12 cellular contexts compared by ENCODE assay signal in the genomic region with DNA sequence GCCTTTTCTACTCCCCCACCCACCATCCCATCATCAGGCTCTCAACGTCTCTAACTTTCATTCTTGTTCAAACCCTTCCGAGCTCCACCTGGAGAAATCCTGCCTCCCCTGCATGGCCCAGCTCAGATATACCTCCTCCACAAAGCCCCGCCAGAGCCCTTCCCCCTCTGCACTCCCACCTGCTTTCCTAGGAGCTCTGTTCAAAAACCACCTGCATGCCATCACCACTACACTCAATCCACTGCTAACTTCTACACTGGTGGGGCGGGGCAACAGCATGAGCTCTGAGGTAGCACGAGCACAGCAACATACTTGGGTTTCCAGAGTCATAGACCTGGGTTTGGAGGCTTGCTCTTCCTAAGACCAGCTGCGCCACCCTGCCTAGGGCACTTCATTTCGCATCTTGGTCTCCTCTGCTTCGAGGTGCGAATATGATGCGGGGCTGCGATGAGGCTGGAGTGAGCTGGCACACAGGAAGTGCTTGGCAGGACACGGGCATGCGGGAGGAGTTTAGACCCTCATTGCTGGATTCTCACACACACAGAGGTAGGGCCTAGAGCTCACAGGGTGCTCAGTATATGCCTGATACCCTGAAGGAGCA. TPM values are rescaled to one million over a fixed set of nuclear protein-coding genes. Genes with fewer than 3 reads are reported as not detected.
DNase-seq lines count a peak whose midpoint lies in the region; ATAC-seq and TF ChIP-seq lines count a peak whose summit lies in the region.
"Had no signal": no experiment of that assay in that cellular context is flagged by ENCODE, and none has a peak within 500 bp of the region (broad histone marks: within the 10 kb centered on the region; RNA-seq: fewer than 3 reads in every experiment).

No MANE protein-coding gene starts in this region.

- CTCF ChIA-PET in CD4-positive, alpha-beta T cell (lab: Charles Lee) = interaction anchor here (1.0 to 1.8 kb wide), 4 partner anchors 10 to 105 kb away, joined by 3 to 8 read pairs (median 4); no protein-coding TSS in a partner anchor

- peaks cover 90% of the 10 kb centered on the region for H3K36me3 Mint-ChIP-seq in CD4-positive, alpha-beta T cell (ENCODE audit: low read depth)
- H3K36me3 Mint-ChIP-seq in activated T-helper 1 cell treated with anti-CD3 and anti-CD28 coated beads, Interleukin-12 subunit alpha, Interleukin-12 subunit beta, Interleukin-2, Interleukin-4 antibody, amounts not matched to agents 30 ng/mL and 10 ng/mL and 1 ng/mL, durations not matched to agents 14 hours and 24 hours and 36 hours (ENCODE audit: low read depth) = peaks cover 50% of the 10 kb centered on the region
- peaks cover 26% of the 10 kb centered on the region for H3K36me3 Mint-ChIP-seq in memory B cell

- intact Hi-C loops in CD4-positive, alpha-beta T cell (cut with DNase I, micrococcal nuclease) = loop anchor here (5.0 to 10.0 kb wide), 6 partner anchors 39 to 108 kb away; partner anchors contain the start of gene XPNPEP2 (in 1 of the 2)
- intact Hi-C loops in activated T-helper 1 cell treated with anti-CD3 and anti-CD28 coated beads, Interleukin-12 subunit alpha, Interleukin-12 subunit beta, Interleukin-2, Interleukin-4 antibody, amounts not matched to agents 30 ng/mL and 10 ng/mL and 1 ng/mL, durations not matched to agents 14 hours and 24 hours and 36 hours (cut with micrococcal nuclease) = loop anchor here (1.0 to 10.0 kb wide), 6 partner anchors 40 to 392 kb away; partner anchors contain the start of genes BCORL1, RAB33A and ZDHHC9
- intact Hi-C loops in lower lobe of right lung (cut with DNase I) = no loop called here

- no peak for ATAC-seq in CD4-positive, alpha-beta T cell (ENCODE audit: poor library complexity)
- ATAC-seq in memory B cell (ENCODE audit: low read depth) (no peak), omental fat pad (ENCODE audit: low FRiP score) (no peak), lower lobe of right lung (no peak)
- ATAC-seq: gastrocnemius medialis had no signal

- no peaks in the 10 kb centered on the region for H3K27me3 Mint-ChIP-seq in CD4-positive, alpha-beta T cell
- H3K27me3 Mint-ChIP-seq in activated T-helper 1 cell treated with anti-CD3 and anti-CD28 coated beads, Interleukin-12 subunit alpha, Interleukin-12 subunit beta, Interleukin-2, Interleukin-4 antibody, amounts not matched to agents 30 ng/mL and 10 ng/mL and 1 ng/mL, durations not matched to agents 14 hours and 24 hours and 36 hours (ENCODE audit: insufficient read depth) = no peaks in the 10 kb centered on the region
- no peaks in the 10 kb centered on the region for H3K27me3 Mint-ChIP-seq in memory B cell

- H3K9me3 Mint-ChIP-seq in CD4-positive, alpha-beta T cell = no peaks in the 10 kb centered on the region
- H3K9me3 Mint-ChIP-seq in activated T-helper 1 cell treated with anti-CD3 and anti-CD28 coated beads, Interleukin-12 subunit alpha, Interleukin-12 subunit beta, Interleukin-2, Interleukin-4 antibody, amounts not matched to agents 30 ng/mL and 10 ng/mL and 1 ng/mL, durations not matched to agents 14 hours and 24 hours and 36 hours = no peaks in the 10 kb centered on the region
- H3K9me3 Mint-ChIP-seq in memory B cell = no peaks in the 10 kb centered on the region

- H3K4me1 ChIP-seq in lower lobe of right lung = no peaks in the 10 kb centered on the region
- H3K4me1 ChIP-seq: gastrocnemius medialis had no signal

- peak overlapping the region; percentile 99 for H3K27ac Mint-ChIP-seq in CD4-positive, alpha-beta T cell
- H3K27ac Mint-ChIP-seq in activated T-helper 1 cell treated with anti-CD3 and anti-CD28 coated beads, Interleukin-12 subunit alpha, Interleukin-12 subunit beta, Interleukin-2, Interleukin-4 antibody, amounts not matched to agents 30 ng/mL and 10 ng/mL and 1 ng/mL, durations not matched to agents 14 hours and 24 hours and 36 hours = peak overlapping the region; percentile 91
- peak overlapping the region; percentile 98 for H3K27ac Mint-ChIP-seq in memory B cell

- H3K27me3 ChIP-seq in CD4-positive, alpha-beta T cell (ENCODE audit: control insufficient read depth, insufficient read depth, low read length) = no peaks in the 10 kb centered on the region
- no peaks in the 10 kb centered on the region for H3K27me3 ChIP-seq in lower lobe of right lung (ENCODE audit: low read depth)
- H3K27me3 ChIP-seq: gastrocnemius medialis had no signal

- no peaks in the 10 kb centered on the region for H3K36me3 ChIP-seq in lower lobe of right lung
- H3K36me3 ChIP-seq: gastrocnemius medialis had no signal

- DNase-seq in CD4-positive, alpha-beta T cell = no peak
- no peak for DNase-seq in GM12865 (ENCODE audit: low read depth)
- DNase-seq in activated T-helper 1 cell treated with anti-CD3 and anti-CD28 coated beads, Interleukin-12 subunit alpha, Interleukin-12 subunit beta, Interleukin-2, Interleukin-4 antibody, amounts not matched to agents 30 ng/mL and 10 ng/mL and 1 ng/mL, durations not matched to agents 14 hours and 24 hours and 36 hours (ENCODE audit: low spot score) = no peak
- no peak for DNase-seq in memory B cell (ENCODE audit: low spot score in 2 of 2)
- no peak for DNase-seq in omental fat pad (ENCODE audit: low spot score)
- DNase-seq in COLO668 (lab: John Stamatoyannopoulos, UW; ENCODE audit: unreplicated experiment) = no peak
- DNase-seq in lower lobe of right lung = no peak
- DNase-seq: gastrocnemius medialis, GM23248, NCI-H345 had no signal

- TF ChIP-seq CTCF in CD4-positive, alpha-beta T cell (IDR thresholded peaks at IDR 0.05) = no peak
- TF ChIP-seq CTCF in GM12865 (IDR thresholded peaks at IDR 0.05; ENCODE audit: insufficient read depth, low read depth, low read length, missing control alignments) (no peak), omental fat pad (IDR thresholded peaks at IDR 0.05) (no peak), lower lobe of right lung (IDR thresholded peaks at IDR 0.05) (no peak)

- no peaks in the 10 kb centered on the region for H3K9me3 ChIP-seq in CD4-positive, alpha-beta T cell (ENCODE audit: control insufficient read depth, low read length)
- H3K9me3 ChIP-seq in lower lobe of right lung = no peaks in the 10 kb centered on the region
- H3K9me3 ChIP-seq: gastrocnemius medialis had no signal

- H3K4me1 Mint-ChIP-seq in CD4-positive, alpha-beta T cell (ENCODE audit: low read depth) = peaks cover 74% of the 10 kb centered on the region
- H3K4me1 Mint-ChIP-seq in activated T-helper 1 cell treated with anti-CD3 and anti-CD28 coated beads, Interleukin-12 subunit alpha, Interleukin-12 subunit beta, Interleukin-2, Interleukin-4 antibody, amounts not matched to agents 30 ng/mL and 10 ng/mL and 1 ng/mL, durations not matched to agents 14 hours and 24 hours and 36 hours (ENCODE audit: low read depth) = peaks cover 60% of the 10 kb centered on the region
- H3K4me1 Mint-ChIP-seq in memory B cell = peaks cover 43% of the 10 kb centered on the region

- H3K27ac ChIP-seq in CD4-positive, alpha-beta T cell (ENCODE audit: low read depth, low read length) = peak overlapping the region; percentile 69
- no peak overlapping the region for H3K27ac ChIP-seq in lower lobe of right lung
- H3K27ac ChIP-seq: gastrocnemius medialis, GM23248 had no signal

- H3K4me3 ChIP-seq in GM12865 (ENCODE audit: low read depth, low read length) = peak overlapping the region; percentile 74
- H3K4me3 ChIP-seq in lower lobe of right lung = no peak overlapping the region
- H3K4me3 ChIP-seq: gastrocnemius medialis, GM23248 had no signal

- H3K4me3 Mint-ChIP-seq in CD4-positive, alpha-beta T cell = peak overlapping the region; percentile 85
- peak overlapping the region; percentile 87 for H3K4me3 Mint-ChIP-seq in activated T-helper 1 cell treated with anti-CD3 and anti-CD28 coated beads, Interleukin-12 subunit alpha, Interleukin-12 subunit beta, Interleukin-2, Interleukin-4 antibody, amounts not matched to agents 30 ng/mL and 10 ng/mL and 1 ng/mL, durations not matched to agents 14 hours and 24 hours and 36 hours
- H3K4me3 Mint-ChIP-seq in memory B cell = peak overlapping the region; percentile 89

- POLR2A ChIA-PET in CD4-positive, alpha-beta T cell (lab: Charles Lee) = interaction anchor here (0.9 to 7.0 kb wide), 6 partner anchors 12 to 104 kb away, joined by 4 to 162 read pairs (median 33); no protein-coding TSS in a partner anchor

RNA-seq across cellular contexts. Expression of gene SASH3, which starts 3.5 kb away (rescaled TPM):
- total RNA-seq in CD4-positive, alpha-beta T cell = 10 to 100 TPM; 69.0 to 70.8 TPM
- 129 and 135 TPM in 2 replicates for total RNA-seq in activated T-helper 1 cell treated with anti-CD3 and anti-CD28 coated beads, Interleukin-12 subunit alpha, Interleukin-12 subunit beta, Interleukin-2, Interleukin-4 antibody, amounts not matched to agents 30 ng/mL and 10 ng/mL and 1 ng/mL, durations not matched to agents 14 hours and 24 hours and 36 hours
- total RNA-seq in omental fat pad (10 to 100 TPM in 3 of 4 donors, 1 to 10 TPM in 1; 9.4 to 26.7 (median 20.6) TPM), lower lobe of right lung (74.9 TPM)
- total RNA-seq: astrocyte, GM23248, renal cortical epithelial cell had no signal

RNA-seq across cellular contexts. Expression of gene XPNPEP2, which starts 44.5 kb away (rescaled TPM):
- under 1 TPM; 0.16 to 0.17 TPM for total RNA-seq in CD4-positive, alpha-beta T cell
- 0.16 and 0.24 TPM in 2 replicates for total RNA-seq in activated T-helper 1 cell treated with anti-CD3 and anti-CD28 coated beads, Interleukin-12 subunit alpha, Interleukin-12 subunit beta, Interleukin-2, Interleukin-4 antibody, amounts not matched to agents 30 ng/mL and 10 ng/mL and 1 ng/mL, durations not matched to agents 14 hours and 24 hours and 36 hours
- total RNA-seq in omental fat pad (1 to 10 TPM; 2.4 to 7.8 (median 5.3) TPM), lower lobe of right lung (2.9 TPM)
- total RNA-seq: astrocyte, renal cortical epithelial cell had no signal
